8 cellular contexts compared by ENCODE assay signal in the genomic region with DNA sequence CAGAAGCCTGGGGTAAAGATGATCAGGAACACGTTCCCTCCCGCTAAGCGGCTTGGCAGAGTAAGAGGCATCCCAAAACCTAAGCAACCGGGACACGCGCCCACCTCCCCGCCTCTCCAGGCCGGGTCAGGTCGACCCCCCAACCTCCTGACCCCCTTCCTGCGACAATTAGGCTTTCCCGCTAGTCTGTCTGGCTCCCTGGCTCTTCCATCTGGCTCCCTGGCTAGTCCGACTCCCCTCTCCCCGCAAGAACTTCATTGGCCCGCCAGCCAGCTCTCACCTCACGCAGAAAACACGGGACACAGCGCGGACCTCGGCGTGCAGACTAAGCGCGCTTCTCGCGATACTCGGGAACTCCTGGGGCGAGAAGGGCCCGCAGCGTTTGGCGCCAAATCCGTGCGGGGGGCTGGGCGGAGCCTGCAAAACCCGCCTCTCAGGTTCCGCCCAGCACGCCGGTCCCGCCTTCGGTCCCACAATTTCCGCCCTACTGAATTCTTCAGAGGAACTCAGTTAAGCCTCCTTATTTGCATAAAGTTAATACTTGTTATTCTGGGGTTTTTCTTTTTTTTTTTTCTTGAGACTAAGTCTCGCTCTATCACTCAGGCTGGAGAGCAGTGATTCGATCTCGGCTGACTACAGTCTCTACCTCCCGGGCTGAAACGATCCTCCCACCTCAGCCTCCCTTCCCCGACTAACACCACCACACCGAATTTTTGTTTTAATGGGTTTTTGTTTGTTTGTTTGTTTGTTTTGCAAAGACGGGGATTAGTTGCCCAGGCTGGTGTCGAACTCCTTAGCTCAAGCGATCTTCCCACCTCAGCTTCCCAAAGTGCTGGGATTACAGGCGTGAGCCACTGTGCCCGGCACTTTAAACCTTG. TPM values are rescaled to one million over a fixed set of nuclear protein-coding genes. Genes with fewer than 3 reads are reported as not detected.
DNase-seq lines count a peak whose midpoint lies in the region; ATAC-seq, FAIRE-seq and TF ChIP-seq lines count a peak whose summit lies in the region.

A gene with protein sequence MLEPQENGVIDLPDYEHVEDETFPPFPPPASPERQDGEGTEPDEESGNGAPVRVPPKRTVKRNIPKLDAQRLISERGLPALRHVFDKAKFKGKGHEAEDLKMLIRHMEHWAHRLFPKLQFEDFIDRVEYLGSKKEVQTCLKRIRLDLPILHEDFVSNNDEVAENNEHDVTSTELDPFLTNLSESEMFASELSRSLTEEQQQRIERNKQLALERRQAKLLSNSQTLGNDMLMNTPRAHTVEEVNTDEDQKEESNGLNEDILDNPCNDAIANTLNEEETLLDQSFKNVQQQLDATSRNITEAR (minus strand): TSS at position 327 of the 878 bp plus-strand sequence. CDS start 3,738 bp downstream, outside the sequence.

- ATAC-seq in activated T-helper 17 cell treated with anti-CD3 and anti-CD28 coated beads, Interleukin-2, amount 50 U/mL, for 72 hours (replicated peaks), result peak; percentile 97
- peak; percentile 95 to 96 for ATAC-seq in naive thymus-derived CD8-positive, alpha-beta T cell
- peak; percentile 97 for ATAC-seq in stimulated activated naive B cell treated with anti-CD40 and anti-IgM and Interleukin-4, amounts not matched to agents 10 μg/mL and 1 μg/mL and 100 μg/mL, for 72 hours (replicated peaks)

- TF ChIP-seq CTCF in RWPE1 (conservative IDR thresholded peaks at IDR 0.05; ENCODE audit: low read depth), result no peak
- no peak for TF ChIP-seq CTCF in fibroblast of mammary gland (conservative IDR thresholded peaks at IDR 0.05; ENCODE audit: control insufficient read depth, insufficient read depth, low read depth, low read length)

- peak within 1 kb of the TSS; percentile 78 for H3K27ac ChIP-seq in RWPE1

- peak; percentile 82 for TF ChIP-seq POLR2A in H54 (IDR thresholded peaks at IDR 0.05; ENCODE audit: low read depth, low read length)

- peak within 1 kb of the TSS; percentile 95 for H3K27ac Mint-ChIP-seq in activated T-helper 17 cell treated with anti-CD3 and anti-CD28 coated beads, Interleukin-2, amount 50 U/mL, for 72 hours
- peak within 1 kb of the TSS; percentile 93 to 98 (median 97) for H3K27ac Mint-ChIP-seq in naive thymus-derived CD8-positive, alpha-beta T cell
- peak within 1 kb of the TSS; percentile 95 for H3K27ac Mint-ChIP-seq in stimulated activated naive B cell treated with anti-CD40 and anti-IgM and Interleukin-4, amounts not matched to agents 10 μg/mL and 1 μg/mL and 100 μg/mL, for 72 hours

- CTCF ChIA-PET in RWPE1 (lab: Yijun Ruan, JAX), result no interaction called here

- peaks cover 35% of the 10 kb centered on the region for H3K36me3 Mint-ChIP-seq in activated T-helper 17 cell treated with anti-CD3 and anti-CD28 coated beads, Interleukin-2, amount 50 U/mL, for 72 hours (ENCODE audit: low read depth)
- peaks cover 0 to 14% (median 5%) of the 10 kb centered on the region in 3 donors for H3K36me3 Mint-ChIP-seq in naive thymus-derived CD8-positive, alpha-beta T cell
- peaks cover 12 to 24% of the 10 kb centered on the region in 2 donors for H3K36me3 Mint-ChIP-seq in stimulated activated naive B cell treated with anti-CD40 and anti-IgM and Interleukin-4, amounts not matched to agents 10 μg/mL and 1 μg/mL and 100 μg/mL, for 72 hours

- no peaks in the 10 kb centered on the region for H3K27me3 Mint-ChIP-seq in activated T-helper 17 cell treated with anti-CD3 and anti-CD28 coated beads, Interleukin-2, amount 50 U/mL, for 72 hours
- H3K27me3 Mint-ChIP-seq in naive thymus-derived CD8-positive, alpha-beta T cell, result no peaks in the 10 kb centered on the region
- no peaks in the 10 kb centered on the region for H3K27me3 Mint-ChIP-seq in stimulated activated naive B cell treated with anti-CD40 and anti-IgM and Interleukin-4, amounts not matched to agents 10 μg/mL and 1 μg/mL and 100 μg/mL, for 72 hours

- DNase-seq in ELF-1 (ENCODE audit: low read depth, low spot score) (peak; percentile 98), H54 (ENCODE audit: insufficient read length, low spot score) (peak; percentile 83), LoVo (ENCODE audit: low spot score) (peak; percentile 100), RWPE1 (ENCODE audit: low spot score) (peak; percentile 97), fibroblast of mammary gland (ENCODE audit: low read depth) (peak; percentile 95)
- peak; percentile 89 to 97 (median 96) for DNase-seq in naive thymus-derived CD8-positive, alpha-beta T cell
- DNase-seq in stimulated activated naive B cell treated with anti-CD40 and anti-IgM and Interleukin-4, amounts not matched to agents 10 μg/mL and 1 μg/mL and 100 μg/mL, for 72 hours, result peak; percentile 96

- H3K4me1 Mint-ChIP-seq in activated T-helper 17 cell treated with anti-CD3 and anti-CD28 coated beads, Interleukin-2, amount 50 U/mL, for 72 hours, result peaks cover 9% of the 10 kb centered on the region
- peaks cover 17 to 31% (median 24%) of the 10 kb centered on the region in 4 donors for H3K4me1 Mint-ChIP-seq in naive thymus-derived CD8-positive, alpha-beta T cell
- peaks cover 18 to 30% of the 10 kb centered on the region in 2 donors for H3K4me1 Mint-ChIP-seq in stimulated activated naive B cell treated with anti-CD40 and anti-IgM and Interleukin-4, amounts not matched to agents 10 μg/mL and 1 μg/mL and 100 μg/mL, for 72 hours

- H3K4me3 ChIP-seq in fibroblast of mammary gland (ENCODE audit: control insufficient read depth, low read depth, low read length), result peak within 1 kb of the TSS; percentile 92

- POLR2A ChIA-PET in RWPE1 (lab: Yijun Ruan, JAX; ENCODE audit: low non-redundant PET), result interaction anchor here (0.6 to 0.8 kb wide), 3 partner anchors 30 to 84 kb away, joined by 3 to 6 read pairs (median 3); a partner anchor contains a TSS
- POLR2A ChIA-PET in naive thymus-derived CD8-positive, alpha-beta T cell (lab: Charles Lee), result interaction anchor here (0.7 to 2.5 kb wide), 6 partner anchors 30 to 776 kb away, joined by 3 to 13 read pairs (median 4); a partner anchor contains a TSS

- no peaks in the 10 kb centered on the region for H3K9me3 Mint-ChIP-seq in activated T-helper 17 cell treated with anti-CD3 and anti-CD28 coated beads, Interleukin-2, amount 50 U/mL, for 72 hours
- no peaks in the 10 kb centered on the region for H3K9me3 Mint-ChIP-seq in naive thymus-derived CD8-positive, alpha-beta T cell
- H3K9me3 Mint-ChIP-seq in stimulated activated naive B cell treated with anti-CD40 and anti-IgM and Interleukin-4, amounts not matched to agents 10 μg/mL and 1 μg/mL and 100 μg/mL, for 72 hours, result no peaks in the 10 kb centered on the region

- H3K4me3 Mint-ChIP-seq in activated T-helper 17 cell treated with anti-CD3 and anti-CD28 coated beads, Interleukin-2, amount 50 U/mL, for 72 hours, result peak within 1 kb of the TSS; percentile 92
- peak within 1 kb of the TSS; percentile 94 to 100 (median 98) for H3K4me3 Mint-ChIP-seq in naive thymus-derived CD8-positive, alpha-beta T cell
- H3K4me3 Mint-ChIP-seq in stimulated activated naive B cell treated with anti-CD40 and anti-IgM and Interleukin-4, amounts not matched to agents 10 μg/mL and 1 μg/mL and 100 μg/mL, for 72 hours, result peak within 1 kb of the TSS; percentile 90

- no peak for FAIRE-seq in H54 (lab: Jason Lieb, UNC)

RNA-seq across cellular contexts. Expression of the gene that starts here (rescaled TPM):
- total RNA-seq in activated T-helper 17 cell treated with anti-CD3 and anti-CD28 coated beads, Interleukin-2, amount 50 U/mL, for 72 hours, result 10 to 100 TPM; 27.1 to 37.9 TPM
- total RNA-seq in naive thymus-derived CD8-positive, alpha-beta T cell, result 10 to 100 TPM; 13.6 to 14.4 TPM
- 10 to 100 TPM in 2 of 3 donors, 1 to 10 TPM in 1; 9.0 to 12.1 (median 10.3) TPM for polyA plus RNA-seq in naive thymus-derived CD8-positive, alpha-beta T cell

Comparison
In these comparisons a context has a peak if more than half of its experiments do, and no peak if none do; other contexts are left out.
1. Peak in every context shown above with its lines: DNase-seq, ATAC-seq, H3K4me3 ChIP-seq and H3K27ac ChIP-seq.